ENCODE assay signal across 21 cellular contexts in the genomic region with DNA sequence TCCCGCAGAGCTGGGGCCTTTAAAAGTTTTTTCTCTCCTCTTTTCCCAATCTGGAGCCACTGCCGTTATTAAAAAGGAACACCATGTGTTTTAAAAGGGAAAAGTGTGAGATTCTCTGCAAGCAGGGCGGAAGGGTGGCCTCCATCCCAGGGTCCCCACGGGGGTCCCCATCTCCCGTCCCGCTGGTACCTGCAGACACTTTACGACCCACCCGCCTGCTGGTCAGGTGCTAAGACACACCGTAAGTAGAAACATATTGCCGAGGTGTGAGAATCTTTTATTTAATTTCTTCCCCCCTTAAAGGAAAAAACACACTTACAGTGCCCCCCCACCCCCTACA. TPM values are rescaled to one million over a fixed set of nuclear protein-coding genes. Genes with fewer than 3 reads are reported as not detected.
DNase-seq lines count a peak whose midpoint lies in the region; ATAC-seq, FAIRE-seq and TF ChIP-seq lines count a peak whose summit lies in the region.
"Had no signal": no experiment of that assay in that cellular context is flagged by ENCODE, and none has a peak within 500 bp of the region (broad histone marks: within the 10 kb centered on the region; RNA-seq: fewer than 3 reads in every experiment).

No MANE protein-coding gene starts in this region.

- TF ChIP-seq POLR2A in HepG2 (IDR thresholded peaks at IDR 0.05; ENCODE audit: insufficient read depth in 1 of 2, low read depth in 2 of 2, low read length in 2 of 2) (no peak), right lobe of liver (IDR thresholded peaks at IDR 0.05) (no peak), gastroesophageal sphincter (IDR thresholded peaks at IDR 0.05) (no peak)

- DNase-seq in HepG2 (ENCODE audit: low spot score) (no peak), right lobe of liver (no peak), left colon (no peak)
- no peak for DNase-seq in stimulated activated CD4-positive, alpha-beta T cell treated with anti-CD3 and anti-CD28 coated beads, Interleukin-4, amount 100 ng/mL, for 1 hour
- DNase-seq: activated T-cell treated with anti-CD3 and anti-CD28 coated beads, Interleukin-2, amount 50 U/mL, for 72 hours; effector memory CD4-positive, alpha-beta T cell; mammary epithelial cell; NCI-H1105; NCI-H2081; NCI-H446 treated with DMSO at 0.1 percent for 48 hours; Peyer's patch; stimulated activated CD4-positive, alpha-beta T cell treated with anti-CD3 and anti-CD28 coated beads, Interleukin-4, amount 100 ng/mL, for 24 hours; T-helper 9 cell had no signal

- H3K4me1 ChIP-seq in HepG2 (ENCODE audit: insufficient read depth, low read length) (peaks cover 48% of the 10 kb centered on the region), right lobe of liver (peaks cover 0 to 4% (median 0%) of the 10 kb centered on the region in 4 donors), mesodermal cell (ENCODE audit: control insufficient read depth, insufficient read depth, low read length, poor library complexity, severe bottlenecking) (peaks cover 29% of the 10 kb centered on the region), gastroesophageal sphincter (peaks cover 0 to 43% (median 24%) of the 10 kb centered on the region in 3 donors)

- no peak for TF ChIP-seq RAD21 in HepG2 (CRISPR knock-in tag; IDR thresholded peaks at IDR 0.05)

- intact Hi-C loops in HepG2 (cut with micrococcal nuclease; ENCODE audit: unreplicated experiment) (no loop called here), right lobe of liver (cut with DNase I) (no loop called here), left colon (cut with DNase I, micrococcal nuclease) (no loop called here)

- H3K36me3 ChIP-seq in HepG2 (replicated peaks in 1 of 2; ENCODE audit: control insufficient read depth in 1 of 2, insufficient read depth in 2 of 2, low read length in 2 of 2), result peaks cover 6 to 15% of the 10 kb centered on the region in 2 experiments; a peak in 3 of 5 replicates
- H3K36me3 ChIP-seq in right lobe of liver, result no peaks in the 10 kb centered on the region
- peaks cover 3% of the 10 kb centered on the region for H3K36me3 ChIP-seq in mesodermal cell (ENCODE audit: control insufficient read depth, insufficient read depth, low read length)
- H3K36me3 ChIP-seq in gastroesophageal sphincter, result no peaks in the 10 kb centered on the region
- H3K36me3 ChIP-seq: BLaER1 treated with 17β-estradiol and CSF1 and Interleukin-3, amounts not matched to agents 10 nM and 100 nM; Peyer's patch; vagina had no signal

- peak overlapping the region; percentile 91 for H3K4me2 ChIP-seq in HepG2 (ENCODE audit: low read depth, low read length)
- H3K4me2 ChIP-seq: A549 had no signal

- in situ Hi-C loops in HepG2 (cut with HindIII; ENCODE audit: extremely low pct_ligation_motif_present, low pct_unique_long_range_greater_than_20kb), result no loop called here

- no peaks in the 10 kb centered on the region; a peak in 1 of 5 replicates for H3K27me3 ChIP-seq in HepG2 (ENCODE audit: control insufficient read depth in 1 of 2, insufficient read depth in 2 of 2, low read length in 2 of 2)
- peaks cover 0 to 29% of the 10 kb centered on the region in 2 donors for H3K27me3 ChIP-seq in right lobe of liver
- H3K27me3 ChIP-seq in gastroesophageal sphincter, result peaks cover 90% of the 10 kb centered on the region
- H3K27me3 ChIP-seq: vagina had no signal

- H4K20me1 ChIP-seq in HepG2 (ENCODE audit: insufficient read depth, low read length), result peaks cover 26% of the 10 kb centered on the region

- ATAC-seq in HepG2 (no peak), right lobe of liver (no peak), gastroesophageal sphincter (no peak), left colon (no peak)
- ATAC-seq: A549; activated T-cell treated with anti-CD3 and anti-CD28 coated beads, Interleukin-2, amount 50 U/mL, for 72 hours had no signal

- TF ChIP-seq CTCF in HepG2 (CRISPR knock-in tag; IDR thresholded peaks at IDR 0.05) (no peak), right lobe of liver (IDR thresholded peaks at IDR 0.05) (no peak), gastroesophageal sphincter (IDR thresholded peaks at IDR 0.05) (no peak)

- H3K9me3 ChIP-seq in HepG2 (ENCODE audit: low read length) (no peaks in the 10 kb centered on the region), right lobe of liver (no peaks in the 10 kb centered on the region), mesodermal cell (ENCODE audit: control insufficient read depth, low read length) (no peaks in the 10 kb centered on the region), gastroesophageal sphincter (no peaks in the 10 kb centered on the region)
- H3K9me3 ChIP-seq: A549; BLaER1 treated with 17β-estradiol and CSF1 and Interleukin-3, amounts not matched to agents 10 nM and 100 nM; Peyer's patch; vagina had no signal

- H3K4me3 ChIP-seq in HepG2 (replicated peaks in 1 of 3; ENCODE audit: insufficient read depth in 1 of 3, low read depth in 2 of 3, low read length in 3 of 3) (peak overlapping the region; percentile 67 to 82 (median 82)), right lobe of liver (no peak overlapping the region), mesodermal cell (ENCODE audit: extremely low read depth, insufficient read depth, low read length, poor library complexity, severe bottlenecking) (peak overlapping the region; percentile 2), gastroesophageal sphincter (peak overlapping the region in 1 of 2 donors; percentile 50)
- H3K4me3 ChIP-seq: A549, Peyer's patch, vagina had no signal

- no TSS peak for BruUV-seq in HepG2 (replicated peaks; lab: Mats Ljungman, UMichigan)

- POLR2A ChIA-PET in HepG2 (lab: Yijun Ruan, JAX), result interaction anchor here (1.6 kb wide), 1 partner anchor 16 kb away, joined by 4 read pairs; no protein-coding TSS in a partner anchor

- no peak overlapping the region for H3K27ac ChIP-seq in HepG2 (ENCODE audit: extremely low read length, insufficient read depth, low read length)
- H3K27ac ChIP-seq in right lobe of liver, result no peak overlapping the region
- no peak overlapping the region for H3K27ac ChIP-seq in mesodermal cell (ENCODE audit: low read depth, low read length, severe bottlenecking)
- no peak overlapping the region for H3K27ac ChIP-seq in gastroesophageal sphincter
- H3K27ac ChIP-seq: A549; BLaER1 treated with 17β-estradiol and CSF1 and Interleukin-3, amounts not matched to agents 10 nM and 100 nM; parathyroid adenoma; Peyer's patch; skin epidermis; vagina had no signal

- CTCF ChIA-PET in HepG2 (lab: Yijun Ruan, JAX; ENCODE audit: low intra/inter-chr PET ratio, low total read pairs), result no interaction called here

- H3K9ac ChIP-seq in HepG2 (ENCODE audit: insufficient read depth, low read depth, low read length), result peak overlapping the region; percentile 80
- H3K9ac ChIP-seq: BLaER1 treated with 17β-estradiol and CSF1 and Interleukin-3, amounts not matched to agents 10 nM and 100 nM; parathyroid adenoma had no signal

- WGBS in HepG2 (ENCODE audit: low lambda C conversion rate), result 57% methylated on average over 10 of the region's 10 CpGs
- 3% methylated on average over 5 of the region's 10 CpGs for WGBS in right lobe of liver (ENCODE audit: insufficient coverage, low coverage, low lambda C conversion rate, missing lambda C conversion rate)
- 7 to 14% methylated on average over 3 to 5 of the region's 10 CpGs for WGBS in mesodermal cell (ENCODE audit: insufficient coverage in 2 of 2), 2 experiments
- 40% methylated on average over 9 of the region's 10 CpGs; no CpG with 5 or more reads in 1 of the 2 donors for WGBS in gastroesophageal sphincter (ENCODE audit: low coverage in 1 of 2), 2 donors

- H3K79me2 ChIP-seq in HepG2 (ENCODE audit: insufficient read depth, low read length), result peaks cover 34% of the 10 kb centered on the region
- H3K79me2 ChIP-seq: parathyroid adenoma had no signal

- no peak for TF ChIP-seq EP300 in HepG2 (IDR thresholded peaks at IDR 0.05; ENCODE audit: low read depth in 2 of 2, low read length in 2 of 2)
- TF ChIP-seq EP300 in HepG2 (CRISPR knock-in tag; IDR thresholded peaks at IDR 0.05; ENCODE audit: borderline replicate concordance), result no peak
- TF ChIP-seq EP300 in gastroesophageal sphincter (IDR thresholded peaks at IDR 0.05), result no peak

- FAIRE-seq in HepG2 (lab: Jason Lieb, UNC), result no peak
- FAIRE-seq: A549, islet of Langerhans had no signal

- H2AFZ ChIP-seq in HepG2 (ENCODE audit: low read length), result no peak overlapping the region
- H2AFZ ChIP-seq: parathyroid adenoma had no signal

RNA-seq across cellular contexts. Expression of a gene that starts 1.8 kb away (rescaled TPM):
- total RNA-seq in HepG2 (2016; rRNA removed; fragmentation: Illumina TruSeq; extraction: Trizol), result 105 and 217 TPM in 2 replicates
- total RNA-seq in HepG2 (2016; cell fraction: cytosol; rRNA removed; fragmentation: Illumina TruSeq; extraction: Trizol; ENCODE audit: low read depth), result 96.8 and 118 TPM in 2 replicates
- total RNA-seq in HepG2 (2016; cell fraction: insoluble cytoplasmic fraction; rRNA removed; fragmentation: Illumina TruSeq; extraction: Trizol), result 97.5 and 221 TPM in 2 replicates
- 191 and 193 TPM in 2 replicates for total RNA-seq in HepG2 (2016; cell fraction: membrane; rRNA removed; fragmentation: Illumina TruSeq; extraction: Trizol)
- total RNA-seq in HepG2 (2016; cell fraction: nucleus; rRNA removed; fragmentation: Illumina TruSeq; extraction: Trizol), result 219 and 265 TPM in 2 replicates
- polyA plus RNA-seq in HepG2 (2011; rRNA removed), result 296 and 337 TPM in 2 replicates
- polyA plus RNA-seq in HepG2 (2011; cell fraction: cytosol; rRNA removed), result 347 and 628 TPM in 2 replicates
- polyA plus RNA-seq in HepG2 (2011; cell fraction: nucleus; rRNA removed), result 244 and 327 TPM in 2 replicates
- polyA plus RNA-seq in HepG2 (2012), result 231 and 373 TPM in 2 replicates
- polyA plus RNA-seq in HepG2 (2016; cell fraction: cytosol; fragmentation: Illumina TruSeq; extraction: Trizol; ENCODE audit: low read depth), result 150 and 176 TPM in 2 replicates
- 122 and 154 TPM in 2 replicates for polyA plus RNA-seq in HepG2 (2016; cell fraction: insoluble cytoplasmic fraction; fragmentation: Illumina TruSeq; extraction: Trizol; ENCODE audit: low read depth)
- 207 and 208 TPM in 2 replicates for polyA plus RNA-seq in HepG2 (2016; cell fraction: membrane; fragmentation: Illumina TruSeq; extraction: Trizol; ENCODE audit: low read depth)
- 462 and 526 TPM in 2 replicates for polyA plus RNA-seq in HepG2 (2016; cell fraction: nucleus; fragmentation: Illumina TruSeq; extraction: Trizol; ENCODE audit: insufficient read depth, low read depth)
- 0.47 and 301 TPM in 2 replicates for polyA minus RNA-seq in HepG2 (2011; rRNA and poly(A)+ RNA removed; ENCODE audit: low replicate concordance)
- polyA minus RNA-seq in HepG2 (2011; cell fraction: cytosol; rRNA and poly(A)+ RNA removed), result 303 and 346 TPM in 2 replicates
- 45.4 and 52.2 TPM in 2 replicates for polyA minus RNA-seq in HepG2 (2011; cell fraction: nucleus; rRNA and poly(A)+ RNA removed)
- total RNA-seq in right lobe of liver, result 1 to 10 TPM in 2 of 6 experiments, under 1 TPM in 1, not detected in 3; 0.27 to 2.9 (median 1.2) TPM
- polyA plus RNA-seq in mesodermal cell (2013, experiment 1 of 2), result 75.5 TPM
- 53.2 TPM for polyA plus RNA-seq in mesodermal cell (2013, experiment 2 of 2)
- 10 to 100 TPM; 10.9 to 67.4 (median 42.7) TPM for total RNA-seq in gastroesophageal sphincter
- 1 to 10 TPM; 1.3 to 2.4 TPM for total RNA-seq in left colon
- total RNA-seq: activated T-cell treated with anti-CD3 and anti-CD28 coated beads, Interleukin-2, amount 50 U/mL, for 72 hours had no signal

RNA-seq across cellular contexts. Expression of a gene that starts 7.9 kb away (rescaled TPM):
- 0.69 and 0.97 TPM in 2 replicates for total RNA-seq in HepG2 (2016; rRNA removed; fragmentation: Illumina TruSeq; extraction: Trizol)
- 0.61 and 0.88 TPM in 2 replicates for total RNA-seq in HepG2 (2016; cell fraction: cytosol; rRNA removed; fragmentation: Illumina TruSeq; extraction: Trizol; ENCODE audit: low read depth)
- 0.77 and 1.4 TPM in 2 replicates for total RNA-seq in HepG2 (2016; cell fraction: insoluble cytoplasmic fraction; rRNA removed; fragmentation: Illumina TruSeq; extraction: Trizol)
- 0.49 and 0.65 TPM in 2 replicates for total RNA-seq in HepG2 (2016; cell fraction: membrane; rRNA removed; fragmentation: Illumina TruSeq; extraction: Trizol)
- 2.3 and 2.7 TPM in 2 replicates for total RNA-seq in HepG2 (2016; cell fraction: nucleus; rRNA removed; fragmentation: Illumina TruSeq; extraction: Trizol)
- polyA plus RNA-seq in HepG2 (2011; rRNA removed), result 5.5 and 7.2 TPM in 2 replicates
- polyA plus RNA-seq in HepG2 (2011; cell fraction: cytosol; rRNA removed), result 4.1 and 4.6 TPM in 2 replicates
- polyA plus RNA-seq in HepG2 (2011; cell fraction: nucleus; rRNA removed), result 71.3 and 86.8 TPM in 2 replicates
- 8.3 and 22.3 TPM in 2 replicates for polyA plus RNA-seq in HepG2 (2012)
- polyA plus RNA-seq in HepG2 (2016; cell fraction: cytosol; fragmentation: Illumina TruSeq; extraction: Trizol; ENCODE audit: low read depth), result 1.0 and 2.0 TPM in 2 replicates
- polyA plus RNA-seq in HepG2 (2016; cell fraction: insoluble cytoplasmic fraction; fragmentation: Illumina TruSeq; extraction: Trizol; ENCODE audit: low read depth), result 1.7 and 1.9 TPM in 2 replicates
- polyA plus RNA-seq in HepG2 (2016; cell fraction: membrane; fragmentation: Illumina TruSeq; extraction: Trizol; ENCODE audit: low read depth), result 1.6 TPM in 2 replicates
- 12.3 and 16.0 TPM in 2 replicates for polyA plus RNA-seq in HepG2 (2016; cell fraction: nucleus; fragmentation: Illumina TruSeq; extraction: Trizol; ENCODE audit: insufficient read depth, low read depth)
- polyA minus RNA-seq in HepG2 (2011; rRNA and poly(A)+ RNA removed; ENCODE audit: low replicate concordance), result 0.35 and 3.9 TPM in 2 replicates
- 1.4 and 4.3 TPM in 2 replicates for polyA minus RNA-seq in HepG2 (2011; cell fraction: cytosol; rRNA and poly(A)+ RNA removed)
- 5.0 and 5.5 TPM in 2 replicates for polyA minus RNA-seq in HepG2 (2011; cell fraction: nucleus; rRNA and poly(A)+ RNA removed)
- total RNA-seq in right lobe of liver, result under 1 TPM in 2 of 6 experiments, not detected in 4; 0.31 to 0.43 TPM
- polyA plus RNA-seq in mesodermal cell (2013, experiment 1 of 2), result 14.7 TPM
- 10.4 TPM for polyA plus RNA-seq in mesodermal cell (2013, experiment 2 of 2)
- total RNA-seq in gastroesophageal sphincter, result 1 to 10 TPM in 3 of 4 donors, under 1 TPM in 1; 0.96 to 4.0 (median 2.0) TPM
- 1 to 10 TPM in 1 of 2 donors, under 1 TPM in 1; 0.40 to 1.1 TPM for total RNA-seq in left colon

RNA-seq across cellular contexts. Expression of a gene that starts 16.2 kb away (rescaled TPM):
- total RNA-seq in HepG2 (2016; rRNA removed; fragmentation: Illumina TruSeq; extraction: Trizol), result 20.7 and 25.4 TPM in 2 replicates
- 16.9 and 18.9 TPM in 2 replicates for total RNA-seq in HepG2 (2016; cell fraction: cytosol; rRNA removed; fragmentation: Illumina TruSeq; extraction: Trizol; ENCODE audit: low read depth)
- total RNA-seq in HepG2 (2016; cell fraction: insoluble cytoplasmic fraction; rRNA removed; fragmentation: Illumina TruSeq; extraction: Trizol), result 21.8 and 27.1 TPM in 2 replicates
- 14.9 and 19.7 TPM in 2 replicates for total RNA-seq in HepG2 (2016; cell fraction: membrane; rRNA removed; fragmentation: Illumina TruSeq; extraction: Trizol)
- total RNA-seq in HepG2 (2016; cell fraction: nucleus; rRNA removed; fragmentation: Illumina TruSeq; extraction: Trizol), result 11.7 and 15.7 TPM in 2 replicates
- polyA plus RNA-seq in HepG2 (2011; rRNA removed), result 7.5 and 7.6 TPM in 2 replicates
- 10.8 and 16.3 TPM in 2 replicates for polyA plus RNA-seq in HepG2 (2011; cell fraction: cytosol; rRNA removed)
- polyA plus RNA-seq in HepG2 (2011; cell fraction: nucleus; rRNA removed), result 39.3 and 40.2 TPM in 2 replicates
- polyA plus RNA-seq in HepG2 (2012), result 8.3 and 10.1 TPM in 2 replicates
- 9.6 and 12.0 TPM in 2 replicates for polyA plus RNA-seq in HepG2 (2016; cell fraction: cytosol; fragmentation: Illumina TruSeq; extraction: Trizol; ENCODE audit: low read depth)
- polyA plus RNA-seq in HepG2 (2016; cell fraction: insoluble cytoplasmic fraction; fragmentation: Illumina TruSeq; extraction: Trizol; ENCODE audit: low read depth), result 11.7 and 12.2 TPM in 2 replicates
- 8.0 and 10.3 TPM in 2 replicates for polyA plus RNA-seq in HepG2 (2016; cell fraction: membrane; fragmentation: Illumina TruSeq; extraction: Trizol; ENCODE audit: low read depth)
- 19.7 and 20.4 TPM in 2 replicates for polyA plus RNA-seq in HepG2 (2016; cell fraction: nucleus; fragmentation: Illumina TruSeq; extraction: Trizol; ENCODE audit: insufficient read depth, low read depth)
- polyA minus RNA-seq in HepG2 (2011; rRNA and poly(A)+ RNA removed; ENCODE audit: low replicate concordance), result 2.0 and 4.9 TPM in 2 replicates
- 2.6 and 2.7 TPM in 2 replicates for polyA minus RNA-seq in HepG2 (2011; cell fraction: cytosol; rRNA and poly(A)+ RNA removed)
- 2.4 and 2.6 TPM in 2 replicates for polyA minus RNA-seq in HepG2 (2011; cell fraction: nucleus; rRNA and poly(A)+ RNA removed)
- 10 to 100 TPM; 30.4 to 71.7 (median 45.6) TPM for total RNA-seq in right lobe of liver
- 45.8 TPM for polyA plus RNA-seq in mesodermal cell (2013, experiment 1 of 2)
- 41.5 TPM for polyA plus RNA-seq in mesodermal cell (2013, experiment 2 of 2)
- total RNA-seq in gastroesophageal sphincter, result 10 to 100 TPM; 64.8 to 72.6 (median 68.6) TPM
- total RNA-seq in left colon, result 10 to 100 TPM; 49.2 to 53.4 TPM

RNA-seq across cellular contexts. Expression of a gene that starts 32.0 kb away (rescaled TPM):
- total RNA-seq in HepG2 (2016; rRNA removed; fragmentation: Illumina TruSeq; extraction: Trizol), result 1.7 and 3.4 TPM in 2 replicates
- total RNA-seq in HepG2 (2016; cell fraction: cytosol; rRNA removed; fragmentation: Illumina TruSeq; extraction: Trizol; ENCODE audit: low read depth), result 0.30 and 0.35 TPM in 2 replicates
- total RNA-seq in HepG2 (2016; cell fraction: insoluble cytoplasmic fraction; rRNA removed; fragmentation: Illumina TruSeq; extraction: Trizol), result 2.3 and 3.2 TPM in 2 replicates
- 1.5 TPM in 2 replicates for total RNA-seq in HepG2 (2016; cell fraction: membrane; rRNA removed; fragmentation: Illumina TruSeq; extraction: Trizol)
- total RNA-seq in HepG2 (2016; cell fraction: nucleus; rRNA removed; fragmentation: Illumina TruSeq; extraction: Trizol), result 2.7 and 3.4 TPM in 2 replicates
- 1.2 and 1.5 TPM in 2 replicates for polyA plus RNA-seq in HepG2 (2011; rRNA removed)
- polyA plus RNA-seq in HepG2 (2011; cell fraction: cytosol; rRNA removed), result 0.91 and 1.1 TPM in 2 replicates
- polyA plus RNA-seq in HepG2 (2011; cell fraction: nucleus; rRNA removed), result 3.2 and 6.3 TPM in 2 replicates
- 1.5 and 1.8 TPM in 2 replicates for polyA plus RNA-seq in HepG2 (2012)
- polyA plus RNA-seq in HepG2 (2016; cell fraction: cytosol; fragmentation: Illumina TruSeq; extraction: Trizol; ENCODE audit: low read depth), result 0.21 and 0.23 TPM in 2 replicates
- polyA plus RNA-seq in HepG2 (2016; cell fraction: insoluble cytoplasmic fraction; fragmentation: Illumina TruSeq; extraction: Trizol; ENCODE audit: low read depth), result 2.2 and 3.4 TPM in 2 replicates
- 0.58 and 0.76 TPM in 2 replicates for polyA plus RNA-seq in HepG2 (2016; cell fraction: membrane; fragmentation: Illumina TruSeq; extraction: Trizol; ENCODE audit: low read depth)
- 5.0 and 5.4 TPM in 2 replicates for polyA plus RNA-seq in HepG2 (2016; cell fraction: nucleus; fragmentation: Illumina TruSeq; extraction: Trizol; ENCODE audit: insufficient read depth, low read depth)
- 3.3 and 11.9 TPM in 2 replicates for polyA minus RNA-seq in HepG2 (2011; rRNA and poly(A)+ RNA removed; ENCODE audit: low replicate concordance)
- polyA minus RNA-seq in HepG2 (2011; cell fraction: cytosol; rRNA and poly(A)+ RNA removed), result 5.0 and 6.3 TPM in 2 replicates
- 0.99 and 1.3 TPM in 2 replicates for polyA minus RNA-seq in HepG2 (2011; cell fraction: nucleus; rRNA and poly(A)+ RNA removed)
- 1 to 10 TPM; 3.8 to 5.0 (median 4.7) TPM for total RNA-seq in right lobe of liver
- polyA plus RNA-seq in mesodermal cell (2013, experiment 1 of 2), result 4.4 TPM
- 4.5 TPM for polyA plus RNA-seq in mesodermal cell (2013, experiment 2 of 2)
- 10 to 100 TPM; 12.9 to 19.0 (median 14.6) TPM for total RNA-seq in gastroesophageal sphincter
- total RNA-seq in left colon, result 10 to 100 TPM in 1 of 2 donors, 1 to 10 TPM in 1; 8.5 to 10.1 TPM

RNA-seq across cellular contexts. Expression of a gene that starts 33.1 kb away (rescaled TPM):
- 959 and 1,184 TPM in 2 replicates for total RNA-seq in HepG2 (2016; rRNA removed; fragmentation: Illumina TruSeq; extraction: Trizol)
- total RNA-seq in HepG2 (2016; cell fraction: cytosol; rRNA removed; fragmentation: Illumina TruSeq; extraction: Trizol; ENCODE audit: low read depth), result 1,298 and 1,315 TPM in 2 replicates
- 938 and 1,264 TPM in 2 replicates for total RNA-seq in HepG2 (2016; cell fraction: insoluble cytoplasmic fraction; rRNA removed; fragmentation: Illumina TruSeq; extraction: Trizol)
- total RNA-seq in HepG2 (2016; cell fraction: membrane; rRNA removed; fragmentation: Illumina TruSeq; extraction: Trizol), result 1,565 and 1,724 TPM in 2 replicates
- 276 and 314 TPM in 2 replicates for total RNA-seq in HepG2 (2016; cell fraction: nucleus; rRNA removed; fragmentation: Illumina TruSeq; extraction: Trizol)
- 1,655 and 1,782 TPM in 2 replicates for polyA plus RNA-seq in HepG2 (2011; rRNA removed)
- polyA plus RNA-seq in HepG2 (2011; cell fraction: cytosol; rRNA removed), result 2,000 and 3,037 TPM in 2 replicates
- 482 and 607 TPM in 2 replicates for polyA plus RNA-seq in HepG2 (2011; cell fraction: nucleus; rRNA removed)
- 1,641 and 1,658 TPM in 2 replicates for polyA plus RNA-seq in HepG2 (2012)
- 1,864 and 1,905 TPM in 2 replicates for polyA plus RNA-seq in HepG2 (2016; cell fraction: cytosol; fragmentation: Illumina TruSeq; extraction: Trizol; ENCODE audit: low read depth)
- polyA plus RNA-seq in HepG2 (2016; cell fraction: insoluble cytoplasmic fraction; fragmentation: Illumina TruSeq; extraction: Trizol; ENCODE audit: low read depth), result 1,524 and 1,536 TPM in 2 replicates
- 2,008 and 2,053 TPM in 2 replicates for polyA plus RNA-seq in HepG2 (2016; cell fraction: membrane; fragmentation: Illumina TruSeq; extraction: Trizol; ENCODE audit: low read depth)
- polyA plus RNA-seq in HepG2 (2016; cell fraction: nucleus; fragmentation: Illumina TruSeq; extraction: Trizol; ENCODE audit: insufficient read depth, low read depth), result 658 and 675 TPM in 2 replicates
- polyA minus RNA-seq in HepG2 (2011; rRNA and poly(A)+ RNA removed; ENCODE audit: low replicate concordance), result 1,990 and 2,943 TPM in 2 replicates
- 420 and 430 TPM in 2 replicates for polyA minus RNA-seq in HepG2 (2011; cell fraction: cytosol; rRNA and poly(A)+ RNA removed)
- 113 and 142 TPM in 2 replicates for polyA minus RNA-seq in HepG2 (2011; cell fraction: nucleus; rRNA and poly(A)+ RNA removed)
- 100 to 1,000 TPM; 256 to 470 (median 406) TPM for total RNA-seq in right lobe of liver
- polyA plus RNA-seq in mesodermal cell (2013, experiment 1 of 2), result 1,619 TPM
- polyA plus RNA-seq in mesodermal cell (2013, experiment 2 of 2), result 1,435 TPM
- 100 to 1,000 TPM; 371 to 644 (median 574) TPM for total RNA-seq in gastroesophageal sphincter
- total RNA-seq in left colon, result 100 to 1,000 TPM; 798 to 822 TPM

Comparison
In these comparisons a context has a peak if more than half of its experiments do, and no peak if none do; other contexts are left out.
1. H3K4me3 ChIP-seq: peak in HepG2 (3 of 3) and mesodermal cell (single experiment); none in right lobe of liver (0 of 3).